17 cellular contexts compared by ENCODE assay signal in the genomic region with DNA sequence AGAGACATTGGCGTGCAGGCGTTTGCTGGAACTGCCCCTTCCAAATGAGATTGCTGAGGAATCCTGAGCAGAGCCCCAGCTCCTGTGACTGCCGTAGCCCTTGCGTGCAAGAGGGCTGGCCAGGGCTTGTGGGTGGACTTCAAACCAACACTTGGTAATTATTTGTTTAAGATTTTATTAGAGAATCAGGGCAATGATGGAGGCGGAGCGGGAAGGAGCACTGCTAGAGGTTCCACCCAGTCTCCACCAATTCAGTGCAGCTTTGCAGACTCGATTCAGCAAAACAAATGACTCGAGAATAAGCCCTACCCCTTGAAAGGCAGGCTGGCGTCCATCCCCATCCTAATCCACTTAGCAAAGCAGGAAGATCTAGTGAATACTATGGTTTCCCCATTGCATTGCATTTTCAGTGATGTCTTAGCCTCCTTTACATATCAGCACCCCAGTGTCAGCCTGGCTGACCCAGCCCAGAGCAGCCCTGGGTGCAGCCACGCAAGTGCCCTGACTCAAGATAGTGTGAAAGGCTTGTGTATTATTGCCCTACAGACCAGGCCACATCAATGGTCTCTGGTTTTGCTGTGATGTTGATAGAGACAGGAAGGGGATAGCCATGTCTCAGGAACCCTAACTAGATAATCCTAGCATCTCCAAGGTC. TPM values are rescaled to one million over a fixed set of nuclear protein-coding genes. Genes with fewer than 3 reads are reported as not detected.
DNase-seq lines count a peak whose midpoint lies in the region; ATAC-seq and TF ChIP-seq lines count a peak whose summit lies in the region.
"Had no signal": no experiment of that assay in that cellular context is flagged by ENCODE, and none has a peak within 500 bp of the region (broad histone marks: within the 10 kb centered on the region; RNA-seq: fewer than 3 reads in every experiment).

No MANE protein-coding gene starts in this region.

- intact Hi-C loops in prostate gland (cut with DNase I) = no loop called here

- in situ Hi-C loops in brain microvascular endothelial cell (cut with HindIII; ENCODE audit: low pct_ligation_motif_present, low sequenced_read_pairs) = no loop called here

- DNase-seq in Daoy (ENCODE audit: low read depth) (peak; percentile 57), NCI-H146 treated with DMSO at 0.1 percent for 48 hours (lab: John Stamatoyannopoulos, UW; ENCODE audit: unreplicated experiment) (peak; percentile 26), epithelial cell of esophagus (ENCODE audit: low read depth) (no peak), prostate gland (ENCODE audit: low spot score) (peak; percentile 18), osteoblast (ENCODE audit: insufficient read length, low spot score, missing footprints) (no peak), NCI-H2107 treated with DMSO at 0.1 percent for 48 hours (lab: John Stamatoyannopoulos, UW; ENCODE audit: unreplicated experiment) (no peak), brain microvascular endothelial cell (no peak)
- DNase-seq: activated T-cell treated with anti-CD3 and anti-CD28 coated beads, Interleukin-2, amount 50 U/mL, for 1 hour; cortex of kidney; GOT3; immature natural killer cell; NCI-H2171; OCI-M1 had no signal

- no peak overlapping the region for H3K4me2 ChIP-seq in osteoblast (ENCODE audit: insufficient read depth, low read length)

- no peak overlapping the region for H3K27ac ChIP-seq in prostate gland
- no peak overlapping the region for H3K27ac ChIP-seq in osteoblast (ENCODE audit: low read depth, low read length)
- no peak overlapping the region for H3K27ac ChIP-seq in brain microvascular endothelial cell
- H3K27ac ChIP-seq: adrenal gland had no signal

- H3K36me3 ChIP-seq in prostate gland (no peaks in the 10 kb centered on the region), osteoblast (ENCODE audit: insufficient read depth, low read length) (no peaks in the 10 kb centered on the region), brain microvascular endothelial cell (replicated peaks) (no peaks in the 10 kb centered on the region)
- H3K36me3 ChIP-seq: adrenal gland had no signal

- no peak for ATAC-seq in GM18861 (IDR thresholded peaks at IDR 0.05; ENCODE audit: unreplicated experiment)

- TF ChIP-seq CTCF in epithelial cell of esophagus (IDR thresholded peaks at IDR 0.05; ENCODE audit: insufficient read depth, low read depth, low read length, missing control alignments) (peak; percentile 1), prostate gland (IDR thresholded peaks at IDR 0.05) (no peak), osteoblast (IDR thresholded peaks at IDR 0.05; ENCODE audit: extremely low read depth, low read depth, low read length) (no peak), brain microvascular endothelial cell (IDR thresholded peaks at IDR 0.05; ENCODE audit: low read depth, low read length, missing control alignments) (no peak)

- H3K27me3 ChIP-seq in prostate gland (replicated peaks; ENCODE audit: insufficient read depth) = no peaks in the 10 kb centered on the region
- H3K27me3 ChIP-seq in osteoblast (ENCODE audit: insufficient read depth, low read length) = peaks cover 12% of the 10 kb centered on the region
- H3K27me3 ChIP-seq in brain microvascular endothelial cell (replicated peaks) = peaks cover 7% of the 10 kb centered on the region
- H3K27me3 ChIP-seq: adrenal gland had no signal

- H3K4me1 ChIP-seq in prostate gland (replicated peaks) (peaks cover 2% of the 10 kb centered on the region), osteoblast (ENCODE audit: insufficient read depth, low read length) (peaks cover 30% of the 10 kb centered on the region)
- H3K4me1 ChIP-seq: adrenal gland had no signal

- H3K79me2 ChIP-seq in osteoblast (ENCODE audit: insufficient read depth, low read length) = no peaks in the 10 kb centered on the region

- H2AFZ ChIP-seq in osteoblast (ENCODE audit: low read length) = no peak overlapping the region

- H3K4me3 ChIP-seq in epithelial cell of esophagus (ENCODE audit: low read length) = no peak overlapping the region
- H3K4me3 ChIP-seq in prostate gland = no peak overlapping the region
- H3K4me3 ChIP-seq in osteoblast (ENCODE audit: insufficient read depth, low read length) = no peak overlapping the region
- no peak overlapping the region for H3K4me3 ChIP-seq in brain microvascular endothelial cell (ENCODE audit: low read depth, low read length)
- H3K4me3 ChIP-seq: adrenal gland had no signal

- TF ChIP-seq POLR2A in prostate gland (IDR thresholded peaks at IDR 0.05) = no peak

- H4K20me1 ChIP-seq in osteoblast (ENCODE audit: insufficient read depth, low read length) = no peaks in the 10 kb centered on the region

- no peaks in the 10 kb centered on the region for H3K9me3 ChIP-seq in prostate gland
- H3K9me3 ChIP-seq in osteoblast (ENCODE audit: low read depth, low read length) = no peaks in the 10 kb centered on the region
- H3K9me3 ChIP-seq: adrenal gland had no signal

- 44% methylated on average over 10 of the region's 10 CpGs for WGBS in prostate gland

RNA-seq across cellular contexts. Expression of gene GLDN, which starts 26.0 kb away (rescaled TPM):
- 1.0 TPM in 1 of 2 replicates, not detected in the other for total RNA-seq in Daoy (2014; rRNA removed; shearing (Covaris generic))
- total RNA-seq in prostate gland (1 to 10 TPM; 1.2 to 1.4 TPM), osteoblast (0.59 and 1.1 TPM in 2 replicates)
- total RNA-seq: T-helper 1 cell treated with Interleukin-12 subunit alpha and Interleukin-12 subunit beta and Interleukin-4 antibody, amounts not matched to agents 30 ng/mL and 1 ng/mL, for 36 hours had no signal

RNA-seq across cellular contexts. Expression of gene CYP19A1, which starts 29.1 kb away (rescaled TPM):
- 2.5 and 2.8 TPM in 2 replicates for total RNA-seq in Daoy (2014; rRNA removed; shearing (Covaris generic))
- total RNA-seq in prostate gland (1 to 10 TPM in 1 of 2 donors, not detected in 1; 4.4 TPM), osteoblast (2.2 and 4.4 TPM in 2 replicates)
- total RNA-seq: progenitor cell of endocrine pancreas had no signal

Comparison
In these comparisons a context has a peak if more than half of its experiments do, and no peak if none do; other contexts are left out.
1. DNase-seq: peak in Daoy (single experiment), NCI-H146 treated with DMSO at 0.1 percent for 48 hours (single experiment) and prostate gland (single experiment); none in epithelial cell of esophagus (single experiment), osteoblast (single experiment), NCI-H2107 treated with DMSO at 0.1 percent for 48 hours (single experiment) and brain microvascular endothelial cell (single experiment).